ENCODE assay signal across 18 cellular contexts in the genomic region with DNA sequence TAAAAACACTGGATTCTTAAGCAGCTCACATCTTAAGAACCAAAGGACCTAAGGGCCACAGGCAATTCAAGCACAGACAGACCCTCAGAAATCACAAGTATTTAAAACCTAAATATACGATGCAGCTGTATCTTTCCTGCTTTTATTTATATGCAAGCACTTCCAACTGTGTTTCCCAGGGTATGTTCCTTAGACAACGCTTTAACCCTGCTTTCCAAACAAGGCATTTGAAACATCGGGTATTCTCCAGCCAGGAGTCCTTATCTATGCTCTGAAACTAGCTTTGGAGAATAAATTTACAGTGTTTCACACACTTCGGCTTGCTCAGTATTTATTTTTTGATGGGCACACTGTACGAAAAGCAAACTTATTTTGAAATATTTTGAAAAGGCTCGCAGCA. TPM values are rescaled to one million over a fixed set of nuclear protein-coding genes. Genes with fewer than 3 reads are reported as not detected.
DNase-seq lines count a peak whose midpoint lies in the region; ATAC-seq and TF ChIP-seq lines count a peak whose summit lies in the region.
"Had no signal": no experiment of that assay in that cellular context is flagged by ENCODE, and none has a peak within 500 bp of the region (broad histone marks: within the 10 kb centered on the region; RNA-seq: fewer than 3 reads in every experiment).

No MANE protein-coding gene starts in this region.

- peak overlapping the region; percentile 54 for H3K4me3 Mint-ChIP-seq in dendritic cell treated with granulocyte-macrophage colony-stimulating factor and Interleukin-4, amounts not matched to agents 40 ng/mL and 50 ng/mL, for 4 days
- H3K4me3 Mint-ChIP-seq in mesothelial cell of epicardium: peak overlapping the region; percentile 56

- peak overlapping the region in 8 of 11 experiments; percentile 23 to 85 (median 78); a peak in 15 of 22 replicates for H3K27ac ChIP-seq in BLaER1 treated with 17β-estradiol and CSF1 and Interleukin-3, amounts not matched to agents 10 nM and 100 nM
- no peak overlapping the region for H3K27ac ChIP-seq in HEK293 (ENCODE audit: extremely low read depth, low read depth, low read length)
- H3K27ac ChIP-seq: parathyroid adenoma, stomach, uterus had no signal

- ATAC-seq in GM18907 (IDR thresholded peaks at IDR 0.05; ENCODE audit: unreplicated experiment): no peak
- ATAC-seq: left colon had no signal

- intact Hi-C loops in dendritic cell treated with granulocyte-macrophage colony-stimulating factor and Interleukin-4, amounts not matched to agents 40 ng/mL and 50 ng/mL, for 4 days (cut with micrococcal nuclease): no loop called here

- 0 out of 22 replicates have a peak, but pooled peaks cover 0 to 5% (median 0%) of the 10 kb centered on the region in 11 experiments for H4K20me1 ChIP-seq in BLaER1 treated with 17β-estradiol and CSF1 and Interleukin-3, amounts not matched to agents 10 nM and 100 nM

- H3K9me3 ChIP-seq in BLaER1 treated with 17β-estradiol and CSF1 and Interleukin-3, amounts not matched to agents 10 nM and 100 nM (replicated peaks in 1 of 11): no peaks in the 10 kb centered on the region
- H3K9me3 ChIP-seq in HEK293 (ENCODE audit: control insufficient read depth, insufficient read depth, low read depth, low read length): no peaks in the 10 kb centered on the region
- H3K9me3 ChIP-seq: stomach, uterus had no signal

- no peaks in the 10 kb centered on the region for H3K36me3 Mint-ChIP-seq in dendritic cell treated with granulocyte-macrophage colony-stimulating factor and Interleukin-4, amounts not matched to agents 40 ng/mL and 50 ng/mL, for 4 days (ENCODE audit: low read depth)
- H3K36me3 Mint-ChIP-seq in mesothelial cell of epicardium: no peaks in the 10 kb centered on the region

- no peak for TF ChIP-seq CTCF in HEK293 (tag by site-specific recombination; IDR thresholded peaks at IDR 0.05)
- no peak for TF ChIP-seq CTCF in mesothelial cell of epicardium (IDR thresholded peaks at IDR 0.05; ENCODE audit: unreplicated experiment)

- no peak for DNase-seq in mesothelial cell of epicardium (ENCODE audit: low spot score in 2 of 2, unreplicated experiment in 2 of 2)
- DNase-seq in epidermal melanocyte (ENCODE audit: insufficient read length, low spot score): no peak
- DNase-seq in COR-L47 (lab: John Stamatoyannopoulos, UW): no peak
- no peak for DNase-seq in activated gamma-delta T cell (lab: John Stamatoyannopoulos, UW)
- DNase-seq: activated CD4-positive, alpha-beta T cell treated with anti-CD3 and anti-CD28 coated beads for 4 hours; activated CD8-positive, alpha-beta memory T cell treated with anti-CD3 and anti-CD28 coated beads, Interleukin-2, amount 50 U/mL, for 48 hours; activated effector memory CD4-positive, alpha-beta T cell treated with anti-CD3 and anti-CD28 coated beads, Interleukin-2, amount 50 U/mL, for 16 hours; left colon; NCI-H146; NCI-H2171 treated with DMSO at 0.1 percent for 48 hours; RPMI8226; stomach; uterus had no signal

- H3K4me1 Mint-ChIP-seq in dendritic cell treated with granulocyte-macrophage colony-stimulating factor and Interleukin-4, amounts not matched to agents 40 ng/mL and 50 ng/mL, for 4 days (ENCODE audit: low read depth): peaks cover 62% of the 10 kb centered on the region
- peaks cover 57% of the 10 kb centered on the region for H3K4me1 Mint-ChIP-seq in mesothelial cell of epicardium

- CTCF ChIA-PET in HEK293 (lab: Yijun Ruan, JAX): interaction anchor here (0.7 to 1.7 kb wide), 8 partner anchors 9 to 206 kb away, joined by 3 to 6 read pairs (median 4); a partner anchor contains a TSS

- H3K27me3 Mint-ChIP-seq in dendritic cell treated with granulocyte-macrophage colony-stimulating factor and Interleukin-4, amounts not matched to agents 40 ng/mL and 50 ng/mL, for 4 days: no peaks in the 10 kb centered on the region
- no peaks in the 10 kb centered on the region for H3K27me3 Mint-ChIP-seq in mesothelial cell of epicardium (ENCODE audit: low read depth)

- no peaks in the 10 kb centered on the region for H3K36me3 ChIP-seq in BLaER1 treated with 17β-estradiol and CSF1 and Interleukin-3, amounts not matched to agents 10 nM and 100 nM
- H3K36me3 ChIP-seq in HEK293 (ENCODE audit: control insufficient read depth in 2 of 2, insufficient read depth in 1 of 2, low read length in 2 of 2): no peaks in the 10 kb centered on the region
- H3K36me3 ChIP-seq: stomach, uterus had no signal

- POLR2A ChIA-PET in HEK293 (lab: Yijun Ruan, JAX): interaction anchor here (0.7 to 1.4 kb wide), 5 partner anchors 9 to 483 kb away, joined by 3 to 6 read pairs (median 3); a partner anchor contains a TSS

- H3K4me2 ChIP-seq in BLaER1 treated with 17β-estradiol and CSF1 and Interleukin-3, amounts not matched to agents 10 nM and 100 nM: peak overlapping the region; percentile 62 to 95 (median 87)

- peaks cover 13 to 78% (median 38%) of the 10 kb centered on the region in 10 experiments for H3K4me1 ChIP-seq in BLaER1 treated with 17β-estradiol and CSF1 and Interleukin-3, amounts not matched to agents 10 nM and 100 nM
- H3K4me1 ChIP-seq in HEK293 (ENCODE audit: control insufficient read depth, insufficient read depth, low read length): peaks cover 42% of the 10 kb centered on the region
- H3K4me1 ChIP-seq: parathyroid adenoma, stomach, uterus had no signal

- H3K9me3 Mint-ChIP-seq in dendritic cell treated with granulocyte-macrophage colony-stimulating factor and Interleukin-4, amounts not matched to agents 40 ng/mL and 50 ng/mL, for 4 days: no peaks in the 10 kb centered on the region
- peaks cover 4% of the 10 kb centered on the region for H3K9me3 Mint-ChIP-seq in mesothelial cell of epicardium

- H3K27ac Mint-ChIP-seq in dendritic cell treated with granulocyte-macrophage colony-stimulating factor and Interleukin-4, amounts not matched to agents 40 ng/mL and 50 ng/mL, for 4 days: peak overlapping the region; percentile 71
- peak overlapping the region; percentile 80 for H3K27ac Mint-ChIP-seq in mesothelial cell of epicardium

- peaks cover 0 to 17% (median 6%) of the 10 kb centered on the region in 11 experiments; a peak in 9 of 22 replicates for H3K27me3 ChIP-seq in BLaER1 treated with 17β-estradiol and CSF1 and Interleukin-3, amounts not matched to agents 10 nM and 100 nM

- peak overlapping the region in 6 of 10 experiments; percentile 17 to 53 (median 42); a peak in 10 of 20 replicates for H3K4me3 ChIP-seq in BLaER1 treated with 17β-estradiol and CSF1 and Interleukin-3, amounts not matched to agents 10 nM and 100 nM
- no peak overlapping the region for H3K4me3 ChIP-seq in HEK293 (ENCODE audit: low read depth, low read length)
- H3K4me3 ChIP-seq: stomach, uterus had no signal

- peak overlapping the region in 6 of 11 experiments; percentile 46 to 66 (median 61); a peak in 9 of 22 replicates for H3K9ac ChIP-seq in BLaER1 treated with 17β-estradiol and CSF1 and Interleukin-3, amounts not matched to agents 10 nM and 100 nM
- H3K9ac ChIP-seq: parathyroid adenoma had no signal

TF ChIP-seq in HEK293, 187 proteins besides CTCF, POLR2A, EP300 and RAD21:
- no peak for TF ChIP-seq ZNF302 (tag by site-specific recombination; IDR thresholded peaks at IDR 0.05; ENCODE audit: low read depth)
- TF ChIP-seq, protein P1, sequence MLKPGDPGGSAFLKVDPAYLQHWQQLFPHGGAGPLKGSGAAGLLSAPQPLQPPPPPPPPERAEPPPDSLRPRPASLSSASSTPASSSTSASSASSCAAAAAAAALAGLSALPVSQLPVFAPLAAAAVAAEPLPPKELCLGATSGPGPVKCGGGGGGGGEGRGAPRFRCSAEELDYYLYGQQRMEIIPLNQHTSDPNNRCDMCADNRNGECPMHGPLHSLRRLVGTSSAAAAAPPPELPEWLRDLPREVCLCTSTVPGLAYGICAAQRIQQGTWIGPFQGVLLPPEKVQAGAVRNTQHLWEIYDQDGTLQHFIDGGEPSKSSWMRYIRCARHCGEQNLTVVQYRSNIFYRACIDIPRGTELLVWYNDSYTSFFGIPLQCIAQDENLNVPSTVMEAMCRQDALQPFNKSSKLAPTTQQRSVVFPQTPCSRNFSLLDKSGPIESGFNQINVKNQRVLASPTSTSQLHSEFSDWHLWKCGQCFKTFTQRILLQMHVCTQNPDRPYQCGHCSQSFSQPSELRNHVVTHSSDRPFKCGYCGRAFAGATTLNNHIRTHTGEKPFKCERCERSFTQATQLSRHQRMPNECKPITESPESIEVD (tag by site-specific recombination; IDR thresholded peaks at IDR 0.05): peak; percentile 36

RNA-seq across cellular contexts. Expression of a gene that starts 13.5 kb away (rescaled TPM):
- 5.2 to 6.2 TPM (median 5.9 TPM) in 3 replicates for total RNA-seq in mesothelial cell of epicardium

RNA-seq across cellular contexts. Expression of a gene that starts 19.3 kb away (rescaled TPM):
- 36.1 to 37.4 TPM (median 37.1 TPM) in 3 replicates for total RNA-seq in mesothelial cell of epicardium
